ENCODE assay signal across 18 cellular contexts in the genomic region with DNA sequence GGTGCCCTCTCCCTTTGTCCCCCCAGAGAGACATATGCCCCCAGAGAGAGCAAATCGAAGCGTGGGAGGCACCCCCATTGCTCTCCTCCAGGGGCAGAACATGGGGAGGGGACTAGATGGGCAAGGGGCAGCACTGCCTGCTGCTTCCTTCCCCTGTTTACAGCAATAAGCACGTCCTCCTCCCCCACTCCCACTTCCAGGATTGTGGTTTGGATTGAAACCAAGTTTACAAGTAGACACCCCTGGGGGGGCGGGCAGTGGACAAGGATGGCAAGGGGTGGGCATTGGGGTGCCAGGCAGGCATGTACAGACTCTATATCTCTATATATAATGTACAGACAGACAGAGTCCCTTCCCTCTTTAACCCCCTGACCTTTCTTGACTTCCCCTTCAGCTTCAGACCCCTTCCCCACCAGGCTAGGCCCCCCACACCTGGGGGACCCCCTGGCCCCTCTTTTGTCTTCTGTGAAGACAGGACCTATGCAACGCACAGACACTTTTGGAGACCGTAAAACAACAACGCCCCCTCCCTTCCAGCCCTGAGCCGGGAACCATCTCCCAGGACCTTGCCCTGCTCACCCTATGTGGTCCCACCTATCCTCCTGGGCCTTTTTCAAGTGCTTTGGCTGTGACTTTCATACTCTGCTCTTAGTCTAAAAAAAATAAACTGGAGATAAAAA. TPM values are rescaled to one million over a fixed set of nuclear protein-coding genes. Genes with fewer than 3 reads are reported as not detected.
DNase-seq lines count a peak whose midpoint lies in the region; ATAC-seq and TF ChIP-seq lines count a peak whose summit lies in the region.
"Had no signal": no experiment of that assay in that cellular context is flagged by ENCODE, and none has a peak within 500 bp of the region (broad histone marks: within the 10 kb centered on the region; RNA-seq: fewer than 3 reads in every experiment).

No MANE protein-coding gene starts in this region.

- H3K9me3 Mint-ChIP-seq in central memory CD8-positive, alpha-beta T cell, result no peaks in the 10 kb centered on the region
- H3K9me3 Mint-ChIP-seq in activated naive CD8-positive, alpha-beta T cell treated with anti-CD3 and anti-CD28 coated beads, Interleukin-2, amount 50 U/mL, for 24 hours, result no peaks in the 10 kb centered on the region
- H3K9me3 Mint-ChIP-seq: stimulated activated memory B cell treated with anti-CD40 and anti-IgM and Interleukin-4, amounts not matched to agents 10 μg/mL and 1 μg/mL and 100 μg/mL, for 72 hours; T-cell had no signal

- peak overlapping the region; percentile 18 for H3K4me3 Mint-ChIP-seq in central memory CD8-positive, alpha-beta T cell
- no peak overlapping the region for H3K4me3 Mint-ChIP-seq in activated naive CD8-positive, alpha-beta T cell treated with anti-CD3 and anti-CD28 coated beads, Interleukin-2, amount 50 U/mL, for 24 hours

- H3K27ac ChIP-seq in cardiac muscle cell (no peak overlapping the region), OCI-LY1 (ENCODE audit: low read depth, low read length, poor library complexity, severe bottlenecking) (no peak overlapping the region)
- H3K27ac ChIP-seq: GM23248, pancreas had no signal

- H3K36me3 Mint-ChIP-seq in central memory CD8-positive, alpha-beta T cell (ENCODE audit: insufficient read depth), result peaks cover 14% of the 10 kb centered on the region
- H3K36me3 Mint-ChIP-seq in activated naive CD8-positive, alpha-beta T cell treated with anti-CD3 and anti-CD28 coated beads, Interleukin-2, amount 50 U/mL, for 24 hours (ENCODE audit: low read depth), result no peaks in the 10 kb centered on the region
- H3K36me3 Mint-ChIP-seq: stimulated activated memory B cell treated with anti-CD40 and anti-IgM and Interleukin-4, amounts not matched to agents 10 μg/mL and 1 μg/mL and 100 μg/mL, for 72 hours; T-cell had no signal

- H3K4me2 ChIP-seq in OCI-LY1 (ENCODE audit: low read length), result no peak overlapping the region

- no peak overlapping the region for H2AFZ ChIP-seq in OCI-LY1 (ENCODE audit: low read length)
- H2AFZ ChIP-seq: GM23248 had no signal

- no peak overlapping the region for H3K9ac ChIP-seq in OCI-LY1 (ENCODE audit: low read length)
- H3K9ac ChIP-seq: GM23248 had no signal

- H4K20me1 ChIP-seq in OCI-LY1 (ENCODE audit: insufficient read depth, low read length), result no peaks in the 10 kb centered on the region

- peak; percentile 18 for TF ChIP-seq CTCF in cardiac muscle cell (IDR thresholded peaks at IDR 0.05; ENCODE audit: low read depth, low read length)
- peak; percentile 42 for TF ChIP-seq CTCF in OCI-LY1 (IDR thresholded peaks at IDR 0.05; ENCODE audit: low read length)

- H3K9me3 ChIP-seq in cardiac muscle cell (ENCODE audit: low read depth), result no peaks in the 10 kb centered on the region
- H3K9me3 ChIP-seq in OCI-LY1 (ENCODE audit: low read length), result no peaks in the 10 kb centered on the region
- H3K9me3 ChIP-seq: pancreas, transverse colon had no signal

- H3F3A ChIP-seq in OCI-LY1 (ENCODE audit: insufficient read depth, low read length), result no peaks in the 10 kb centered on the region

- in situ Hi-C loops in ACHN (cut with HindIII; ENCODE audit: low pct_ligation_motif_present, low pct_unique_long_range_greater_than_20kb, low sequenced_read_pairs), result no loop called here

- no peaks in the 10 kb centered on the region for H3K79me2 ChIP-seq in OCI-LY1 (ENCODE audit: insufficient read depth, low read length)

- intact Hi-C loops in Right ventricle myocardium inferior (cut with DNase I), result loop anchor here (10.0 kb wide), 1 partner anchor 602 kb away; no protein-coding TSS in a partner anchor

- H3K27me3 ChIP-seq in cardiac muscle cell, result peaks cover 17% of the 10 kb centered on the region
- H3K27me3 ChIP-seq in OCI-LY1 (ENCODE audit: insufficient read depth, low read length), result no peaks in the 10 kb centered on the region

- H3K4me1 ChIP-seq in cardiac muscle cell (ENCODE audit: low read depth) (peaks cover 10% of the 10 kb centered on the region), OCI-LY1 (ENCODE audit: insufficient read depth, low read length, severe bottlenecking) (peaks cover 35% of the 10 kb centered on the region)

- H3K4me1 Mint-ChIP-seq in central memory CD8-positive, alpha-beta T cell, result peaks cover 41% of the 10 kb centered on the region
- H3K4me1 Mint-ChIP-seq in activated naive CD8-positive, alpha-beta T cell treated with anti-CD3 and anti-CD28 coated beads, Interleukin-2, amount 50 U/mL, for 24 hours, result peaks cover 31% of the 10 kb centered on the region

- ATAC-seq in Right ventricle myocardium inferior (no peak), HG03097 (IDR thresholded peaks at IDR 0.05; ENCODE audit: low FRiP score, unreplicated experiment) (no peak)
- no peak for ATAC-seq in central memory CD8-positive, alpha-beta T cell (replicated peaks; ENCODE audit: extremely low read depth, poor library complexity, severe bottlenecking)
- ATAC-seq in activated naive CD8-positive, alpha-beta T cell treated with anti-CD3 and anti-CD28 coated beads, Interleukin-2, amount 50 U/mL, for 24 hours, result no peak
- ATAC-seq: activated CD4-positive, CD25-positive, alpha-beta regulatory T cell treated with anti-CD3 and anti-CD28 coated beads, Interleukin-2, amount 50 U/mL, for 24 hours; pancreas; stimulated activated memory B cell treated with anti-CD40 and anti-IgM and Interleukin-4, amounts not matched to agents 10 μg/mL and 1 μg/mL and 100 μg/mL, for 72 hours; T-cell had no signal

- DNase-seq in cardiac muscle cell (ENCODE audit: low read depth in 1 of 2, low spot score in 1 of 2), result peak in 1 of 2 donors; percentile 28
- no peak for DNase-seq in Right ventricle myocardium inferior (ENCODE audit: missing footprints)
- no peak for DNase-seq in central memory CD8-positive, alpha-beta T cell (ENCODE audit: low spot score in 2 of 2)
- DNase-seq in ACHN, result no peak
- DNase-seq in activated naive CD8-positive, alpha-beta T cell treated with anti-CD3 and anti-CD28 coated beads, Interleukin-2, amount 50 U/mL, for 24 hours, result no peak
- DNase-seq in activated gamma-delta T cell (lab: John Stamatoyannopoulos, UW), result no peak
- DNase-seq: activated naive CD4-positive, alpha-beta T cell treated with anti-CD3 and anti-CD28 coated beads, Interleukin-2, amount 50 U/mL, for 16 hours; effector memory CD4-positive, alpha-beta T cell; GM23248; hippocampal formation; left cardiac atrium; T-cell; transverse colon had no signal

- peaks cover 25% of the 10 kb centered on the region for H3K27me3 Mint-ChIP-seq in central memory CD8-positive, alpha-beta T cell
- H3K27me3 Mint-ChIP-seq in activated naive CD8-positive, alpha-beta T cell treated with anti-CD3 and anti-CD28 coated beads, Interleukin-2, amount 50 U/mL, for 24 hours, result peaks cover 23% of the 10 kb centered on the region

- no peaks in the 10 kb centered on the region for H3K9me2 ChIP-seq in OCI-LY1 (ENCODE audit: low read depth, low read length)

- no peaks in the 10 kb centered on the region for H3K36me3 ChIP-seq in cardiac muscle cell
- H3K36me3 ChIP-seq in OCI-LY1 (ENCODE audit: insufficient read depth, low read length), result no peaks in the 10 kb centered on the region
- H3K36me3 ChIP-seq: pancreas, transverse colon had no signal

- H3K4me3 ChIP-seq in cardiac muscle cell (no peak overlapping the region), OCI-LY1 (ENCODE audit: low read depth, low read length, poor library complexity, severe bottlenecking) (no peak overlapping the region)
- H3K4me3 ChIP-seq: GM23248, pancreas, transverse colon had no signal

- no peak overlapping the region for H3K27ac Mint-ChIP-seq in central memory CD8-positive, alpha-beta T cell (ENCODE audit: low read depth)
- no peak overlapping the region for H3K27ac Mint-ChIP-seq in activated naive CD8-positive, alpha-beta T cell treated with anti-CD3 and anti-CD28 coated beads, Interleukin-2, amount 50 U/mL, for 24 hours

RNA-seq across cellular contexts. Expression of a gene that starts 8.4 kb away (rescaled TPM):
- 26.3 and 31.9 TPM in 2 replicates for total RNA-seq in cardiac muscle cell
- 34.2 and 43.0 TPM in 2 replicates for polyA plus RNA-seq in cardiac muscle cell
- total RNA-seq in Right ventricle myocardium inferior, result 1.1 TPM

RNA-seq across cellular contexts. Expression of a gene that starts 23.5 kb away (rescaled TPM):
- total RNA-seq in cardiac muscle cell (29.2 and 36.0 TPM in 2 replicates), Right ventricle myocardium inferior (2.1 TPM)
- 18.3 and 29.6 TPM in 2 replicates for polyA plus RNA-seq in cardiac muscle cell

RNA-seq across cellular contexts. Expression of a gene that starts 35.9 kb away (rescaled TPM):
- 19.5 and 23.0 TPM in 2 replicates for total RNA-seq in cardiac muscle cell
- 23.0 and 25.2 TPM in 2 replicates for polyA plus RNA-seq in cardiac muscle cell
- 101 TPM for total RNA-seq in Right ventricle myocardium inferior

RNA-seq across cellular contexts. Expression of a gene that starts 40.7 kb away (rescaled TPM):
- total RNA-seq in cardiac muscle cell (39.1 and 43.1 TPM in 2 replicates), Right ventricle myocardium inferior (43.9 TPM)
- 83.5 and 104 TPM in 2 replicates for polyA plus RNA-seq in cardiac muscle cell
- total RNA-seq: GM23248 had no signal
- polyA plus RNA-seq: GM23248 had no signal

RNA-seq across cellular contexts. Expression of a gene that starts 48.7 kb away (rescaled TPM):
- 18.4 and 20.9 TPM in 2 replicates for total RNA-seq in cardiac muscle cell
- polyA plus RNA-seq in cardiac muscle cell, result 45.1 and 50.7 TPM in 2 replicates
- total RNA-seq in Right ventricle myocardium inferior, result 9.3 TPM

Comparison
In these comparisons a context has a peak if more than half of its experiments do, and no peak if none do; other contexts are left out.
1. RNA of a gene that starts 8.4 kb away (total RNA-seq): 26.3 to 31.9 TPM in cardiac muscle cell; 1.1 TPM in Right ventricle myocardium inferior (single experiment); every median in the first group is over 10 times any median in the second.